In the genomic region with DNA sequence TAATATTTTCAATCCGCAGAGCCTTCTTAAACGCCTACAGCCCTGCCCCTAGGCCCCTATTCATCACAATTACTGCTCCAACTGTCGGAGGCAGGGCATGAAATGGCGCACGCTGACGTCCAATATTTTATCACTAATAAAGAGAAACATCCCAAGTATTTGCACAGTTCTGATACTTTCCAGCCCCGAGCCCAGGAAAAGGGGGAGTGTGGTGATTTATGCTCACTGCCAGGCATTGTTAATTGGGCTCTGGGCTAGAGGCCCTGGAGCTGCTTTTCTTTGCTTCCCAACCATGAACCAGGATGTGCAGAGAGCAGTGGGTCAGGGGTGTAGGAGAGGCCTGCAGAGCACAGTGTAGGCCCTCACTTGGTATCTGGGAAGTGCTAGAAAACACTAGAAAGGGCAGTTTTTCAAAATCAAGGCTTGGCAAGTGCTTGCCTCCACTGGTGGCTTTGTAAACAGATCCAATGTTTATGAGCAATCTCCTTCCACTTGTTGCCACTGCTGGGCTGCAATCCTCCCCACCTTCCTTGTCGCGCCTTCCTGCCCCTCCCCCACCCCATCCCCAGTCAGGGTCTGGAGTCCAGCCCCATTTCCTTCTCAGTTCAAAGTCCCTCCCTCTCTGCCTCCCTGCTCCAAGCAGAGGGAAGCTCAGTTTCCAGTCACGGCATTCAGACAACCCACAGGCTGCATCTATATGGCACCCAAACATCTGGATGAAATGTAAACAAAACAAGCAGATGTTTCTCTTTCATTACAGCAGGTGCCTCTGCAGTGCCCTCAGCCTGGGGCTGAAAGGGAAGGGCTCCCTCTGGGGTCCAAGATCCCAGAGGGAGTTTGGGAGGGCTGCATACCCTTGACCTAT, we compare ENCODE assay signal across 9 cellular contexts.
DNase-seq lines count a peak whose midpoint lies in the region; ATAC-seq and TF ChIP-seq lines count a peak whose summit lies in the region.
"Had no signal": no experiment of that assay in that cellular context is flagged by ENCODE, and none has a peak within 500 bp of the region (broad histone marks: within the 10 kb centered on the region; RNA-seq: fewer than 3 reads in every experiment).

No MANE protein-coding gene starts in this region.

- no peak for ATAC-seq in GM21447 (IDR thresholded peaks at IDR 0.05; ENCODE audit: unreplicated experiment)
- ATAC-seq: naive thymus-derived CD8-positive, alpha-beta T cell had no signal

- H2AK5ac ChIP-seq in H9 (ENCODE audit: insufficient read length, low read length), result no peak overlapping the region

- CTCF ChIA-PET in SK-N-SH (lab: Yijun Ruan, JAX), result interaction anchor here (0.6 to 3.7 kb wide), 9 partner anchors 9 to 123 kb away, joined by 3 to 30 read pairs (median 4); no protein-coding TSS in a partner anchor

- TF ChIP-seq EP300 in SK-N-SH (IDR thresholded peaks at IDR 0.05; ENCODE audit: borderline replicate concordance in 1 of 2, low read depth in 1 of 2, low read length in 1 of 2) (peak in 1 of 2 experiments; percentile 73; a peak in 2 of 4 replicates), sigmoid colon (IDR thresholded peaks at IDR 0.05) (peak in 2 of 4 donors; percentile 19 to 54)

- H2BK5ac ChIP-seq in H9 (ENCODE audit: insufficient read length, low read length), result no peak overlapping the region

- H3K9me3 ChIP-seq in H9 (ENCODE audit: control insufficient read depth, low read depth, low read length) (no peaks in the 10 kb centered on the region), SK-N-SH (no peaks in the 10 kb centered on the region), hepatocyte (ENCODE audit: low read depth) (no peaks in the 10 kb centered on the region), sigmoid colon (no peaks in the 10 kb centered on the region)

- H3K23ac ChIP-seq in H9 (ENCODE audit: insufficient read length, low read depth, low read length), result no peak overlapping the region

- no peak overlapping the region for H3K56ac ChIP-seq in H9 (ENCODE audit: insufficient read length, low read depth, low read length)

- H3K36me3 Mint-ChIP-seq in H9 (ENCODE audit: insufficient read depth in 1 of 3, low read depth in 3 of 3), result no peaks in the 10 kb centered on the region; a peak in 1 of 7 replicates
- H3K36me3 Mint-ChIP-seq: naive thymus-derived CD8-positive, alpha-beta T cell had no signal

- peak overlapping the region in 2 of 3 experiments; percentile 24 to 47; a peak in 4 of 7 replicates for H3K27ac Mint-ChIP-seq in H9
- H3K27ac Mint-ChIP-seq: naive thymus-derived CD8-positive, alpha-beta T cell had no signal

- no peaks in the 10 kb centered on the region for H3K79me2 ChIP-seq in H9 (ENCODE audit: insufficient read depth, low read length)
- no peaks in the 10 kb centered on the region for H3K79me2 ChIP-seq in SK-N-SH (ENCODE audit: insufficient read depth)
- H3K79me2 ChIP-seq in hepatocyte, result no peaks in the 10 kb centered on the region

- H4K8ac ChIP-seq in H9 (replicated peaks; ENCODE audit: insufficient read length, low read depth, low read length), result no peak overlapping the region

- no peak overlapping the region for H3K27ac ChIP-seq in H9 (ENCODE audit: insufficient read length, low read depth, low read length)
- H3K27ac ChIP-seq in SK-N-SH (ENCODE audit: low read depth in 2 of 2, low read length in 1 of 2), result peak overlapping the region in 1 of 2 experiments; percentile 24; a peak in 2 of 4 replicates
- H3K27ac ChIP-seq in hepatocyte, result peak overlapping the region; percentile 77
- peak overlapping the region; percentile 67 to 84 (median 70) for H3K27ac ChIP-seq in sigmoid colon

- H4K20me1 ChIP-seq in H9 (ENCODE audit: control insufficient read depth, insufficient read depth, insufficient read length), result no peaks in the 10 kb centered on the region
- H4K20me1 ChIP-seq in SK-N-SH (ENCODE audit: insufficient read depth), result no peaks in the 10 kb centered on the region
- no peaks in the 10 kb centered on the region for H4K20me1 ChIP-seq in hepatocyte (ENCODE audit: insufficient read depth, poor library complexity, severe bottlenecking)

- TF ChIP-seq RAD21 in SK-N-SH (IDR thresholded peaks at IDR 0.05; ENCODE audit: low read length), result peak; percentile 23

- no peaks in the 10 kb centered on the region for H3K27me3 ChIP-seq in H9 (ENCODE audit: insufficient read depth, low read length)
- no peaks in the 10 kb centered on the region; the same call in 1 of the 2 replicates for H3K27me3 ChIP-seq in SK-N-SH (ENCODE audit: insufficient read depth)
- no peaks in the 10 kb centered on the region for H3K27me3 ChIP-seq in hepatocyte
- no peaks in the 10 kb centered on the region for H3K27me3 ChIP-seq in sigmoid colon

- H3K4me3 ChIP-seq in SK-N-SH (ENCODE audit: low read depth in 2 of 2, low read length in 1 of 2) (no peak overlapping the region), hepatocyte (no peak overlapping the region), sigmoid colon (no peak overlapping the region)

- no peaks in the 10 kb centered on the region; a peak in 1 of 5 replicates for H3K9me3 Mint-ChIP-seq in H9

- no peak overlapping the region for H4K5ac ChIP-seq in H9 (ENCODE audit: insufficient read length, low read depth, low read length)

- H3K4me2 ChIP-seq in H9 (ENCODE audit: insufficient read depth, insufficient read length, low read length) (no peak overlapping the region), SK-N-SH (no peak overlapping the region), hepatocyte (peak overlapping the region; percentile 8)

- H3K36me3 ChIP-seq in SK-N-SH (replicated peaks in 1 of 2; ENCODE audit: control insufficient read depth in 1 of 2, insufficient read depth in 2 of 2, low read length in 1 of 2) (no peaks in the 10 kb centered on the region), hepatocyte (replicated peaks; ENCODE audit: insufficient read depth, low read depth) (no peaks in the 10 kb centered on the region), sigmoid colon (no peaks in the 10 kb centered on the region)

- peaks cover 5% of the 10 kb centered on the region for H3F3A ChIP-seq in SK-N-SH (replicated peaks; ENCODE audit: insufficient read depth)

- peaks cover 4% of the 10 kb centered on the region for H3K27me3 Mint-ChIP-seq in H9 (ENCODE audit: low read depth)

- peaks cover 56 to 66% of the 10 kb centered on the region in 2 experiments for H3K4me1 Mint-ChIP-seq in H9

- H3K9me2 ChIP-seq in SK-N-SH (no peaks in the 10 kb centered on the region), hepatocyte (replicated peaks; ENCODE audit: insufficient read depth) (no peaks in the 10 kb centered on the region)

- no peak overlapping the region for H2BK12ac ChIP-seq in H9 (ENCODE audit: insufficient read length, low read depth, low read length)

- H3K23me2 ChIP-seq in H9 (ENCODE audit: insufficient read length, low read depth, low read length, poor library complexity, severe bottlenecking), result no peaks in the 10 kb centered on the region

- no peak overlapping the region for H4K91ac ChIP-seq in H9 (ENCODE audit: insufficient read length, low read depth, low read length)

- H3K4ac ChIP-seq in H9 (ENCODE audit: low read depth, low read length), result no peak overlapping the region

- no peak overlapping the region for H2BK15ac ChIP-seq in H9 (ENCODE audit: low read depth, low read length)

- no peak overlapping the region for H3T11ph ChIP-seq in H9 (ENCODE audit: low read length)

- H2BK20ac ChIP-seq in H9 (ENCODE audit: low read depth, low read length, poor library complexity, severe bottlenecking), result no peak overlapping the region

- peak; percentile 63 for DNase-seq in H9
- peak; percentile 67 for DNase-seq in SK-N-SH
- DNase-seq in hepatocyte (ENCODE audit: low spot score), result peak; percentile 90
- peak; percentile 74 for DNase-seq in sigmoid colon
- no peak for DNase-seq in activated CD4-positive, CD25-positive, alpha-beta regulatory T cell (lab: John Stamatoyannopoulos, UW)
- no peak for DNase-seq in NCI-H446 treated with DMSO at 0.1 percent for 48 hours (lab: John Stamatoyannopoulos, UW)
- DNase-seq in GF-D8 (lab: John Stamatoyannopoulos, UW), result no peak
- DNase-seq: naive thymus-derived CD8-positive, alpha-beta T cell had no signal

- H2BK120ac ChIP-seq in H9 (ENCODE audit: low read depth, low read length, poor library complexity, severe bottlenecking), result no peak overlapping the region

- H3K9ac ChIP-seq in H9 (ENCODE audit: extremely low read depth, insufficient read length, low read length) (no peak overlapping the region), SK-N-SH (no peak overlapping the region)

- no CpG with 5 or more reads among the region's 10 CpGs for WGBS in H9 (ENCODE audit: extremely low coverage, insufficient read length, low lambda C conversion rate)
- WGBS in SK-N-SH (ENCODE audit: low lambda C conversion rate), result 48% methylated on average over 10 of the region's 10 CpGs
- WGBS in hepatocyte (ENCODE audit: low lambda C conversion rate, missing lambda C conversion rate), result 27% methylated on average over 9 of the region's 10 CpGs
- WGBS in sigmoid colon, 2 donors, result 29 to 55% methylated on average over 10 of the region's 10 CpGs

- no peak overlapping the region for H2AFZ ChIP-seq in H9 (ENCODE audit: low read length)
- peak overlapping the region; percentile 14; the same call in 1 of the 2 replicates for H2AFZ ChIP-seq in SK-N-SH (ENCODE audit: low read depth)
- no peak overlapping the region for H2AFZ ChIP-seq in hepatocyte

- no peak for TF ChIP-seq CTCF in H9 (conservative IDR thresholded peaks at IDR 0.05)
- TF ChIP-seq CTCF in SK-N-SH (IDR thresholded peaks at IDR 0.05), result no peak
- TF ChIP-seq CTCF in hepatocyte (IDR thresholded peaks at IDR 0.05; ENCODE audit: poor library complexity), result no peak
- TF ChIP-seq CTCF in sigmoid colon (IDR thresholded peaks at IDR 0.05), result no peak

- intact Hi-C loops in sigmoid colon (cut with DNase I), result loop anchor here (1.0 kb wide), 1 partner anchor 83 kb away; no protein-coding TSS in a partner anchor

- POLR2A ChIA-PET in SK-N-SH (lab: Yijun Ruan, JAX), result interaction anchor here (0.7 to 2.9 kb wide), 6 partner anchors 9 to 94 kb away, joined by 3 to 10 read pairs (median 5); a partner anchor contains a TSS

- peaks cover 6% of the 10 kb centered on the region; the same call in 1 of the 2 replicates for H3K4me1 ChIP-seq in H9 (ENCODE audit: insufficient read depth, low read length)
- peaks cover 23 to 54% of the 10 kb centered on the region in 2 experiments for H3K4me1 ChIP-seq in SK-N-SH (ENCODE audit: control insufficient read depth in 1 of 2, insufficient read depth in 2 of 2, low read depth in 1 of 2, low read length in 1 of 2)
- H3K4me1 ChIP-seq in hepatocyte (ENCODE audit: insufficient read depth), result peaks cover 40% of the 10 kb centered on the region
- H3K4me1 ChIP-seq in sigmoid colon, result peaks cover 4 to 57% (median 56%) of the 10 kb centered on the region in 4 donors

- no peaks in the 10 kb centered on the region for H3K79me1 ChIP-seq in H9 (ENCODE audit: insufficient read depth, low read depth, low read length, poor library complexity, severe bottlenecking)

- H3K18ac ChIP-seq in H9 (ENCODE audit: insufficient read length, low read depth, low read length), result peak overlapping the region; percentile 35

- no peak for TF ChIP-seq POLR2A in sigmoid colon (IDR thresholded peaks at IDR 0.05)

- H3K14ac ChIP-seq in H9 (ENCODE audit: insufficient read depth, low read length), result 0 out of 2 replicates have a peak overlapping the region, but pooled peaks have one; percentile 14

- peak overlapping the region in 1 of 2 experiments; percentile 22; a peak in 2 of 5 replicates for H3K4me3 Mint-ChIP-seq in H9
- H3K4me3 Mint-ChIP-seq: naive thymus-derived CD8-positive, alpha-beta T cell had no signal

TF ChIP-seq in SK-N-SH, 30 proteins besides CTCF, POLR2A, EP300 and RAD21 (continues in another document):
- peak; percentile 57; the same call in 1 of the 2 replicates for TF ChIP-seq RCOR1 (IDR thresholded peaks at IDR 0.05; ENCODE audit: low read length)

Comparison
In these comparisons a context has a peak if more than half of its experiments do, and no peak if none do; other contexts are left out.
1. DNase-seq: peak in H9 (single experiment), SK-N-SH (single experiment), hepatocyte (single experiment) and sigmoid colon (single experiment); none in activated CD4-positive, CD25-positive, alpha-beta regulatory T cell (0 of 4), NCI-H446 treated with DMSO at 0.1 percent for 48 hours (single experiment) and GF-D8 (single experiment).